ENCODE assay signal across 26 cellular contexts in the genomic region with DNA sequence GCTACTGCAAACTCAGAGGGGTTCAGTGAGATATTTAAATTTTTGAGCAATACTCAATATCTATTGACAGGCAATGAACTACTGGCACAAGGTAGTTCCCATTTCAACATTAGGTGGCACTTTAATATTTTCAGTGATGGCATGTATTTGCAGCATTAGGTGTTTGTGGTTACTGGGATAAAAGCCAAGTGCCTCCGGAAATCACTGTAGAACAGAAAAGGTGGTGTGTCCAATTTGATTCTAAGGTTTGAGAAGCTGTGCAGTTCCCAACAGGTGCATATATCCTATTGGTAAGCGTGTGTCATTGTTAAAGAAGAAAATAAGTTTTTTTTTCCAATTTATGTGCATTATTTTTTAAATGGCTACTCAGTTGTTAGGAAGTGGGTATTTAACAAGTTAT.
"Had no signal": no experiment of that assay in that cellular context is flagged by ENCODE, and none has a peak within 500 bp of the region (broad histone marks: within the 10 kb centered on the region; RNA-seq: fewer than 3 reads in every experiment).

No MANE protein-coding gene starts in this region.

- H3K36me3 ChIP-seq: stomach, suprapubic skin, thoracic aorta, thyroid gland, tibial artery, tibial nerve, transverse colon, upper lobe of left lung, upper lobe of right lung, uterus, vagina had no signal

- H3K4me1 ChIP-seq: stomach, suprapubic skin, testis, thyroid gland, tibial artery, tibial nerve, transverse colon, upper lobe of left lung, upper lobe of right lung, uterus, vagina had no signal

- H3K27me3 ChIP-seq: stomach, suprapubic skin, testis, thyroid gland, tibial artery, tibial nerve, transverse colon, upper lobe of left lung, upper lobe of right lung, uterus, vagina had no signal

- H3K9me3 ChIP-seq: stomach, suprapubic skin, testis, thoracic aorta, thyroid gland, tibial artery, tibial nerve, transverse colon, upper lobe of left lung, upper lobe of right lung, uterus, vagina had no signal

- ATAC-seq: stimulated activated effector memory CD8-positive, alpha-beta T cell treated with anti-CD3 and anti-CD28 coated beads, Interleukin-12 subunit alpha, Interleukin-12 subunit beta, amount 100 ng/mL, for 72 hours; stimulated activated memory B cell treated with anti-CD40 and anti-IgM and Interleukin-4, amounts not matched to agents 10 μg/mL and 1 μg/mL and 100 μg/mL, for 72 hours; stimulated activated naive B cell treated with anti-CD40 and anti-IgM and Interleukin-4, amounts not matched to agents 10 μg/mL and 1 μg/mL and 100 μg/mL, for 72 hours; stimulated activated naive CD8-positive, alpha-beta T cell treated with anti-CD3 and anti-CD28 coated beads, Interleukin-15, amount 100 ng/mL, for 72 hours; stimulated activated naive CD8-positive, alpha-beta T cell treated with anti-CD3 and anti-CD28 coated beads, Interleukin-15, Interleukin-2, amounts not matched to agents 100 U/mL and 50 U/mL, for 24 hours; upper lobe of right lung had no signal

- DNase-seq: stimulated activated CD4-positive, alpha-beta T cell treated with anti-CD3 and anti-CD28 coated beads, Interleukin-2, amount 100 ng/mL, for 48 hours; stimulated activated CD4-positive, alpha-beta T cell treated with anti-CD3 and anti-CD28 coated beads, Interleukin-4, amount 100 ng/mL, for 1 hour; stimulated activated CD4-positive, alpha-beta T cell treated with anti-CD3 and anti-CD28 coated beads, Interleukin-4, amount 100 ng/mL, for 24 hours; stimulated activated CD4-positive, alpha-beta T cell treated with anti-CD3 and anti-CD28 coated beads, Interleukin-4, amount 100 ng/mL, for 4 hours; stimulated activated CD8-positive, alpha-beta memory T cell treated with anti-CD3 and anti-CD28 coated beads, Interleukin-4, amount 100 ng/mL, for 48 hours; stimulated activated naive B cell treated with anti-CD40 and anti-IgM and Interleukin-4, amounts not matched to agents 10 μg/mL and 1 μg/mL and 100 μg/mL, for 72 hours; stimulated activated naive CD4-positive, alpha-beta T cell; stimulated activated naive CD4-positive, alpha-beta T cell treated with Interleukin-2 at 50 U/mL for 16 hours; stimulated activated naive CD8-positive, alpha-beta T cell treated with anti-CD3 and anti-CD28 coated beads, Interleukin-15, amount 100 ng/mL, for 72 hours; stimulated activated naive CD8-positive, alpha-beta T cell treated with anti-CD3 and anti-CD28 coated beads, Interleukin-15, Interleukin-2, amounts not matched to agents 100 U/mL and 50 U/mL, for 24 hours; stomach; substantia nigra; testis; thyroid gland; tibial artery; transverse colon; trophoblast cell; upper lobe of left lung; upper lobe of right lung; uterus had no signal

- H3K4me3 ChIP-seq: stomach, suprapubic skin, testis, thoracic aorta, thyroid gland, tibial artery, tibial nerve, transverse colon, upper lobe of left lung, upper lobe of right lung, uterus, vagina had no signal

- H3K27ac ChIP-seq: stomach, suprapubic skin, testis, thoracic aorta, thyroid gland, tibial artery, tibial nerve, transverse colon, upper lobe of left lung, upper lobe of right lung, uterus, vagina had no signal
